ENCODE assay signal across 20 cellular contexts in the genomic region with DNA sequence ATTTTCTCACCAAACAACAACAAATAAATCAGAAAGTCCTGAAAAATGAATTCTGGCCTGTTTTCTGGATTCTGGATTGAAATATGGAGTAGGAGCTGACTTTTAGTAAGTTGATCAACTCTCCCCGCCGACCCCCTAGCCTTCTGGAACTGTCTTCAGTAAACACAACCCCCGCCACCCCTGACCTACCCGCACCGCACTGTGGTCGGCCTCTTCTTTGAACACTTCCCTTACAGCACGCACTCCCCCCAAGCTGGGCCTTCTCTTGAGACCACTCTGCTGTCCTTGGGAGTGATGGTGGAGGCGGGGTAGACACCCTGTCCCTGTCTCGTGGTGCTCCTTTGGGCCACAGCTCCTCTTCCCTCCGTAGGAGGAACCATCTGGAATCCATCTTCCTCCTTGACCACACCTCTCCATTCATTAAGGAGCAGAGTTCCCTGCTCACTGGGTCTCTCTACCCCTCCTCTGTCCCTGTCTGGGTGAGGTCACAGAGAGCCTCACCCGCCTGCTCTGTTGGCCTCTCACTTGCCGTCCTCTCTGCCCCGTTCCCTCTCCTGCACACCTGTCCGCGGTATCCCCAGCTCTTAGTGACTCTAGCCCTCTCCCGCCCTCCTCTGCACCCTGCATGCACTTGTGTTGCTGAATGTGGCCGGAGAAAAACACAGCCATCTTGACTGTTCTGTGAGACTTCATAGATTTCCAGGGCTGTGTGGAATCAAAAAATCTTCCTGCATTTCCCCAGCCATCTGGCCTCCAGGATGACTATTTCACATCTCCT. TPM values are rescaled to one million over a fixed set of nuclear protein-coding genes. Genes with fewer than 3 reads are reported as not detected.
DNase-seq lines count a peak whose midpoint lies in the region; ATAC-seq and TF ChIP-seq lines count a peak whose summit lies in the region.
"Had no signal": no experiment of that assay in that cellular context is flagged by ENCODE, and none has a peak within 500 bp of the region (broad histone marks: within the 10 kb centered on the region; RNA-seq: fewer than 3 reads in every experiment).

No MANE protein-coding gene starts in this region.

- TF ChIP-seq CTCF in glutamatergic neuron (IDR thresholded peaks at IDR 0.05; ENCODE audit: partially characterized antibody, unreplicated experiment) (no peak), progenitor cell of endocrine pancreas (IDR thresholded peaks at IDR 0.05; ENCODE audit: unreplicated experiment) (no peak)

- no peak for DNase-seq in stimulated activated naive CD8-positive, alpha-beta T cell treated with anti-CD3 and anti-CD28 coated beads, Interleukin-15, amount 100 ng/mL, for 72 hours
- no peak for DNase-seq in glutamatergic neuron
- DNase-seq in progenitor cell of endocrine pancreas (ENCODE audit: low spot score, unreplicated experiment), result no peak
- DNase-seq in pons (ENCODE audit: low spot score), result no peak
- DNase-seq in RKO (ENCODE audit: low spot score), result no peak
- no peak for DNase-seq in activated T-cell treated with anti-CD3 and anti-CD28 coated beads, Interleukin-2, amount 50 U/mL, for 4 hours
- DNase-seq: activated CD8-positive, alpha-beta T cell treated with anti-CD3 and anti-CD28 coated beads, Interleukin-2, amount 10 ng/mL, durations not matched to agents 7 days and 5 days; amygdala; hypothalamus; left colon; MV-4-11; NCI-H2081 treated with DMSO at 0.1 percent for 48 hours; NCI-H82; retina; stimulated activated CD4-positive, alpha-beta T cell treated with anti-CD3 and anti-CD28 coated beads, Interleukin-2, amount 100 ng/mL, for 24 hours; SW 1271; upper lobe of left lung had no signal

- no peak for ATAC-seq in stimulated activated naive CD8-positive, alpha-beta T cell treated with anti-CD3 and anti-CD28 coated beads, Interleukin-15, amount 100 ng/mL, for 72 hours
- ATAC-seq in HG03196 (IDR thresholded peaks at IDR 0.05; ENCODE audit: unreplicated experiment), result no peak
- no peak for ATAC-seq in activated T-cell treated with anti-CD3 and anti-CD28 coated beads, Interleukin-2, amount 50 U/mL, for 4 hours
- ATAC-seq: activated CD8-positive, alpha-beta T cell treated with anti-CD3 and anti-CD28 coated beads, Interleukin-2, amount 10 ng/mL, durations not matched to agents 7 days and 5 days had no signal

- peak overlapping the region; percentile 2 for H3K27ac Mint-ChIP-seq in stimulated activated naive CD8-positive, alpha-beta T cell treated with anti-CD3 and anti-CD28 coated beads, Interleukin-15, Interleukin-2, amounts not matched to agents 100 ng/mL and 50 ng/mL, for 24 hours
- H3K27ac Mint-ChIP-seq in stimulated activated naive CD8-positive, alpha-beta T cell treated with anti-CD3 and anti-CD28 coated beads, Interleukin-15, amount 100 ng/mL, for 72 hours, result no peak overlapping the region
- H3K27ac Mint-ChIP-seq in glutamatergic neuron (ENCODE audit: unreplicated experiment) (peak overlapping the region; percentile 8), progenitor cell of endocrine pancreas (peak overlapping the region; percentile 85)
- H3K27ac Mint-ChIP-seq: activated CD8-positive, alpha-beta T cell treated with anti-CD3 and anti-CD28 coated beads, Interleukin-2, amount 10 ng/mL, durations not matched to agents 7 days and 5 days; activated T-helper 2 cell treated with anti-CD3 and anti-CD28 coated beads, Interferon-gamma antibody, Interleukin-2, Interleukin-4, amounts not matched to agents 10 μg/mL and 5 μg/mL and 100 μg/mL, durations not matched to agents 14 hours and 24 hours and 36 hours had no signal

- H3K4me3 Mint-ChIP-seq in stimulated activated naive CD8-positive, alpha-beta T cell treated with anti-CD3 and anti-CD28 coated beads, Interleukin-15, Interleukin-2, amounts not matched to agents 100 ng/mL and 50 ng/mL, for 24 hours, result no peak overlapping the region
- no peak overlapping the region for H3K4me3 Mint-ChIP-seq in stimulated activated naive CD8-positive, alpha-beta T cell treated with anti-CD3 and anti-CD28 coated beads, Interleukin-15, amount 100 ng/mL, for 72 hours
- H3K4me3 Mint-ChIP-seq in glutamatergic neuron (ENCODE audit: unreplicated experiment), result no peak overlapping the region
- no peak overlapping the region for H3K4me3 Mint-ChIP-seq in progenitor cell of endocrine pancreas (ENCODE audit: low read depth)
- no peak overlapping the region for H3K4me3 Mint-ChIP-seq in activated T-cell treated with anti-CD3 and anti-CD28 coated beads, Interleukin-2, amount 50 U/mL, for 4 hours
- H3K4me3 Mint-ChIP-seq: activated CD8-positive, alpha-beta T cell treated with anti-CD3 and anti-CD28 coated beads, Interleukin-2, amount 10 ng/mL, durations not matched to agents 7 days and 5 days had no signal

- peaks cover 42% of the 10 kb centered on the region for H3K4me1 Mint-ChIP-seq in stimulated activated naive CD8-positive, alpha-beta T cell treated with anti-CD3 and anti-CD28 coated beads, Interleukin-15, Interleukin-2, amounts not matched to agents 100 ng/mL and 50 ng/mL, for 24 hours (ENCODE audit: low read depth)
- H3K4me1 Mint-ChIP-seq in stimulated activated naive CD8-positive, alpha-beta T cell treated with anti-CD3 and anti-CD28 coated beads, Interleukin-15, amount 100 ng/mL, for 72 hours, result peaks cover 53% of the 10 kb centered on the region
- H3K4me1 Mint-ChIP-seq in glutamatergic neuron (ENCODE audit: low read depth, unreplicated experiment) (peaks cover 31% of the 10 kb centered on the region), progenitor cell of endocrine pancreas (ENCODE audit: low read depth) (peaks cover 46% of the 10 kb centered on the region)
- peaks cover 48% of the 10 kb centered on the region for H3K4me1 Mint-ChIP-seq in activated T-cell treated with anti-CD3 and anti-CD28 coated beads, Interleukin-2, amount 50 U/mL, for 4 hours (ENCODE audit: low read depth)

- no peaks in the 10 kb centered on the region for H3K27me3 Mint-ChIP-seq in stimulated activated naive CD8-positive, alpha-beta T cell treated with anti-CD3 and anti-CD28 coated beads, Interleukin-15, Interleukin-2, amounts not matched to agents 100 ng/mL and 50 ng/mL, for 24 hours
- H3K27me3 Mint-ChIP-seq in stimulated activated naive CD8-positive, alpha-beta T cell treated with anti-CD3 and anti-CD28 coated beads, Interleukin-15, amount 100 ng/mL, for 72 hours, result no peaks in the 10 kb centered on the region
- H3K27me3 Mint-ChIP-seq in glutamatergic neuron (ENCODE audit: unreplicated experiment) (peaks cover 22% of the 10 kb centered on the region), progenitor cell of endocrine pancreas (no peaks in the 10 kb centered on the region)
- no peaks in the 10 kb centered on the region for H3K27me3 Mint-ChIP-seq in activated T-cell treated with anti-CD3 and anti-CD28 coated beads, Interleukin-2, amount 50 U/mL, for 4 hours (ENCODE audit: low read depth)

- H3K9me3 Mint-ChIP-seq in stimulated activated naive CD8-positive, alpha-beta T cell treated with anti-CD3 and anti-CD28 coated beads, Interleukin-15, Interleukin-2, amounts not matched to agents 100 ng/mL and 50 ng/mL, for 24 hours, result no peaks in the 10 kb centered on the region
- H3K9me3 Mint-ChIP-seq in stimulated activated naive CD8-positive, alpha-beta T cell treated with anti-CD3 and anti-CD28 coated beads, Interleukin-15, amount 100 ng/mL, for 72 hours, result no peaks in the 10 kb centered on the region
- H3K9me3 Mint-ChIP-seq in glutamatergic neuron (ENCODE audit: unreplicated experiment) (peaks cover 22% of the 10 kb centered on the region), progenitor cell of endocrine pancreas (ENCODE audit: low read depth) (peaks cover 12% of the 10 kb centered on the region)
- H3K9me3 Mint-ChIP-seq in activated T-cell treated with anti-CD3 and anti-CD28 coated beads, Interleukin-2, amount 50 U/mL, for 4 hours, result no peaks in the 10 kb centered on the region
- H3K9me3 Mint-ChIP-seq: activated T-helper 2 cell treated with anti-CD3 and anti-CD28 coated beads, Interferon-gamma antibody, Interleukin-2, Interleukin-4, amounts not matched to agents 10 μg/mL and 5 μg/mL and 100 μg/mL, durations not matched to agents 14 hours and 24 hours and 36 hours had no signal

- peaks cover 24% of the 10 kb centered on the region for H3K36me3 Mint-ChIP-seq in stimulated activated naive CD8-positive, alpha-beta T cell treated with anti-CD3 and anti-CD28 coated beads, Interleukin-15, Interleukin-2, amounts not matched to agents 100 ng/mL and 50 ng/mL, for 24 hours (ENCODE audit: low read depth)
- peaks cover 15% of the 10 kb centered on the region for H3K36me3 Mint-ChIP-seq in glutamatergic neuron (ENCODE audit: unreplicated experiment)
- peaks cover 11% of the 10 kb centered on the region for H3K36me3 Mint-ChIP-seq in progenitor cell of endocrine pancreas (ENCODE audit: insufficient read depth)
- H3K36me3 Mint-ChIP-seq in activated T-cell treated with anti-CD3 and anti-CD28 coated beads, Interleukin-2, amount 50 U/mL, for 4 hours (ENCODE audit: insufficient read depth), result peaks cover 16% of the 10 kb centered on the region

RNA-seq across cellular contexts. Expression of a gene that starts 19.1 kb away (rescaled TPM):
- total RNA-seq in glutamatergic neuron (ENCODE audit: unreplicated experiment) (2.4 TPM), progenitor cell of endocrine pancreas (18.9 and 22.2 TPM in 2 replicates)
- total RNA-seq in activated T-cell treated with anti-CD3 and anti-CD28 coated beads, Interleukin-2, amount 50 U/mL, for 4 hours, result 10 to 100 TPM; 22.9 to 27.8 (median 24.2) TPM

Comparison
In these comparisons a context has a peak if more than half of its experiments do, and no peak if none do; other contexts are left out.
1. H3K27ac Mint-ChIP-seq: peak in stimulated activated naive CD8-positive, alpha-beta T cell treated with anti-CD3 and anti-CD28 coated beads, Interleukin-15, Interleukin-2, amounts not matched to agents 100 ng/mL and 50 ng/mL, for 24 hours (single experiment), glutamatergic neuron (single experiment) and progenitor cell of endocrine pancreas (single experiment); none in stimulated activated naive CD8-positive, alpha-beta T cell treated with anti-CD3 and anti-CD28 coated beads, Interleukin-15, amount 100 ng/mL, for 72 hours (0 of 2).